8 cellular contexts compared by ENCODE assay signal in genomic region chr2:191555092-191555742, GRCh38.
A peak's percentile ranks its signal among the peaks of the same experiment; 100 is the strongest.
DNase-seq lines count a peak whose midpoint lies in the region; ATAC-seq and TF ChIP-seq lines count a peak whose summit lies in the region.

No MANE protein-coding gene starts in this region.

- 1% methylated on average over 10 of the region's 10 CpGs for WGBS in liver

- peaks cover 3% of the 10 kb centered on the region for H3K27me3 ChIP-seq in CD4-positive, alpha-beta memory T cell (ENCODE audit: insufficient read depth, low read length)
- peaks cover 0 to 3% (median 0%) of the 10 kb centered on the region in 4 donors for H3K27me3 ChIP-seq in liver (ENCODE audit: control insufficient read depth in 4 of 4, insufficient read depth in 4 of 4, low read length in 3 of 4)

- CTCF ChIA-PET in CD4-positive, alpha-beta memory T cell (lab: Charles Lee; ENCODE audit: partially characterized antibody), result interaction anchor here (0.7 to 8.3 kb wide), 17 partner anchors 11 to 615 kb away, joined by 3 to 237 read pairs (median 9); no protein-coding TSS in a partner anchor

- no peak overlapping the region for H3K27ac Mint-ChIP-seq in CD4-positive, alpha-beta memory T cell

- H3K27ac ChIP-seq in CD4-positive, alpha-beta memory T cell (ENCODE audit: low read depth, low read length), result no peak overlapping the region
- no peak overlapping the region for H3K27ac ChIP-seq in liver (ENCODE audit: low read depth in 1 of 2, low read length in 2 of 2)

- POLR2A ChIA-PET in CD4-positive, alpha-beta memory T cell (lab: Charles Lee; ENCODE audit: partially characterized antibody), result no interaction called here

- H3K36me3 ChIP-seq in CD4-positive, alpha-beta memory T cell (ENCODE audit: insufficient read depth, low read length), result no peaks in the 10 kb centered on the region
- no peaks in the 10 kb centered on the region for H3K36me3 ChIP-seq in liver (ENCODE audit: control insufficient read depth in 4 of 4, insufficient read depth in 3 of 4, low read depth in 1 of 4, low read length in 3 of 4)

- no peaks in the 10 kb centered on the region for H3K36me3 Mint-ChIP-seq in CD4-positive, alpha-beta memory T cell

- H3K4me1 ChIP-seq in CD4-positive, alpha-beta memory T cell (ENCODE audit: insufficient read depth, low read length), result no peaks in the 10 kb centered on the region
- peaks cover 0 to 2% (median 0%) of the 10 kb centered on the region in 4 donors for H3K4me1 ChIP-seq in liver (ENCODE audit: control insufficient read depth in 4 of 4, insufficient read depth in 4 of 4, low read length in 3 of 4)

- no peaks in the 10 kb centered on the region for H3K9me3 ChIP-seq in CD4-positive, alpha-beta memory T cell (ENCODE audit: control insufficient read depth in 1 of 2, low read length in 2 of 2)
- no peaks in the 10 kb centered on the region for H3K9me3 ChIP-seq in liver (ENCODE audit: control insufficient read depth in 4 of 4, low read length in 3 of 4)

- peak; percentile 66 to 73 (median 70) for DNase-seq in CD4-positive, alpha-beta memory T cell
- DNase-seq in NCI-H510A (lab: John Stamatoyannopoulos, UW) (peak; percentile 22), dedifferentiated amniotic fluid mesenchymal stem cell (ENCODE audit: extremely low spot score) (peak; percentile 81)
- DNase-seq in activated CD4-positive, alpha-beta T cell treated with anti-CD3 and anti-CD28 coated beads for 4 hours, result peak; percentile 67 to 86
- DNase-seq in stimulated activated CD4-positive, alpha-beta T cell treated with anti-CD3 and anti-CD28 coated beads, TNF-alpha, amount 100 ng/mL, for 24 hours (ENCODE audit: low read depth in 3 of 3), result peak; percentile 74 to 82 (median 76)

- H3K27me3 Mint-ChIP-seq in CD4-positive, alpha-beta memory T cell, result peaks cover 14 to 18% of the 10 kb centered on the region in 2 donors

- peak; percentile 76 for TF ChIP-seq CTCF in liver (IDR thresholded peaks at IDR 0.05; ENCODE audit: low read depth, low read length, missing input control)

- peaks cover 2 to 5% (median 3%) of the 10 kb centered on the region in 4 donors for H3K4me1 Mint-ChIP-seq in CD4-positive, alpha-beta memory T cell

- peak; percentile 93 for ATAC-seq in GM19372 (IDR thresholded peaks at IDR 0.05; ENCODE audit: low read depth, unreplicated experiment)
- peak; percentile 97 for ATAC-seq in HG03439 (IDR thresholded peaks at IDR 0.05; ENCODE audit: unreplicated experiment)

- H3K4me3 Mint-ChIP-seq in CD4-positive, alpha-beta memory T cell, result peak overlapping the region in 1 of 8 donors; percentile 34

- no peak overlapping the region for H3K4me3 ChIP-seq in CD4-positive, alpha-beta memory T cell (ENCODE audit: low read length in 2 of 2)
- no peak overlapping the region for H3K4me3 ChIP-seq in liver (ENCODE audit: low read depth in 1 of 3, low read length in 3 of 3)

- intact Hi-C loops in CD4-positive, alpha-beta memory T cell (cut with micrococcal nuclease), result loop anchor here (1.0 kb wide), 2 partner anchors 136 to 607 kb away; no protein-coding TSS in a partner anchor

- no peak overlapping the region for H3K9ac ChIP-seq in liver (ENCODE audit: low read depth in 1 of 2, low read length in 2 of 2)

- TF ChIP-seq RAD21 in liver (IDR thresholded peaks at IDR 0.05), result peak; percentile 92

- H3K9me3 Mint-ChIP-seq in CD4-positive, alpha-beta memory T cell, result no peaks in the 10 kb centered on the region

TF ChIP-seq in liver, 16 proteins besides CTCF, POLR2A, EP300 and RAD21:
- TF ChIP-seq NR2F2 (IDR thresholded peaks at IDR 0.05), result no peak
- TF ChIP-seq FOXA1 (IDR thresholded peaks at IDR 0.05), result no peak
- no peak for TF ChIP-seq TAF1 (conservative IDR thresholded peaks at IDR 0.05)

Comparison
In these comparisons a context has a peak if more than half of its experiments do, and no peak if none do; other contexts are left out.
1. DNase-seq: peak in every context shown above with its lines; median percentile 81 in dedifferentiated amniotic fluid mesenchymal stem cell; 76 in activated CD4-positive, alpha-beta T cell treated with anti-CD3 and anti-CD28 coated beads for 4 hours; 76 in stimulated activated CD4-positive, alpha-beta T cell treated with anti-CD3 and anti-CD28 coated beads, TNF-alpha, amount 100 ng/mL, for 24 hours; 70 in CD4-positive, alpha-beta memory T cell; 22 in NCI-H510A.